ENCODE assay signal across 26 cellular contexts in genomic region chr6:126302191-126302590, GRCh38. TPM values are rescaled to one million over a fixed set of nuclear protein-coding genes. Genes with fewer than 3 reads are reported as not detected.
DNase-seq lines count a peak whose midpoint lies in the region; ATAC-seq, FAIRE-seq and TF ChIP-seq lines count a peak whose summit lies in the region.
"Had no signal": no experiment of that assay in that cellular context is flagged by ENCODE, and none has a peak within 500 bp of the region (broad histone marks: within the 10 kb centered on the region; RNA-seq: fewer than 3 reads in every experiment).

No MANE protein-coding gene starts in this region.

- peaks cover 2% of the 10 kb centered on the region for H3K27me3 Mint-ChIP-seq in activated CD8-positive, alpha-beta T cell treated with anti-CD3 and anti-CD28 coated beads for 36 hours
- H3K27me3 Mint-ChIP-seq: memory B cell had no signal

- H3K9me3 Mint-ChIP-seq in activated CD8-positive, alpha-beta T cell treated with anti-CD3 and anti-CD28 coated beads for 36 hours, result no peaks in the 10 kb centered on the region
- H3K9me3 Mint-ChIP-seq: memory B cell; T-helper 1 cell treated with Interleukin-12 subunit alpha and Interleukin-12 subunit beta and Interleukin-4 antibody, amounts not matched to agents 30 μg/mL and 1 μg/mL, for 36 hours had no signal

- H3K27ac Mint-ChIP-seq in activated CD8-positive, alpha-beta T cell treated with anti-CD3 and anti-CD28 coated beads for 36 hours, result no peak overlapping the region
- H3K27ac Mint-ChIP-seq: memory B cell; naive thymus-derived CD4-positive, alpha-beta T cell; T-helper 1 cell treated with Interleukin-12 subunit alpha and Interleukin-12 subunit beta and Interleukin-4 antibody, amounts not matched to agents 30 μg/mL and 1 μg/mL, for 36 hours had no signal

- intact Hi-C loops in endothelial cell of umbilical vein (cut with micrococcal nuclease), result no loop called here
- intact Hi-C loops in activated CD8-positive, alpha-beta T cell treated with anti-CD3 and anti-CD28 coated beads for 36 hours (cut with micrococcal nuclease), result no loop called here

- no peaks in the 10 kb centered on the region for H3K9me1 ChIP-seq in endothelial cell of umbilical vein (replicated peaks; ENCODE audit: control insufficient read depth, extremely low read depth, insufficient read depth, low read length)

- peak overlapping the region; percentile 25 for H3K27ac ChIP-seq in endothelial cell of umbilical vein (ENCODE audit: insufficient read depth, low read depth, low read length)
- H3K27ac ChIP-seq: gastrocnemius medialis, PC-9 had no signal

- H3K4me1 ChIP-seq in Loucy (ENCODE audit: insufficient read depth, low read length, poor library complexity, severe bottlenecking), result peaks cover 28% of the 10 kb centered on the region
- H3K4me1 ChIP-seq in endothelial cell of umbilical vein (ENCODE audit: control insufficient read depth, extremely low read depth, insufficient read depth, low read length), result peaks cover 11% of the 10 kb centered on the region

- BruUV-seq in endothelial cell of umbilical vein (replicated peaks; lab: Mats Ljungman, UMichigan), result no TSS peak

- no peaks in the 10 kb centered on the region for H3F3A ChIP-seq in Loucy (ENCODE audit: low read depth)

- POLR2A ChIA-PET in endothelial cell of umbilical vein (lab: Charles Lee), result no interaction called here
- POLR2A ChIA-PET in activated CD8-positive, alpha-beta T cell treated with anti-CD3 and anti-CD28 coated beads for 36 hours (lab: Charles Lee), result no interaction called here

- TF ChIP-seq POLR2A in endothelial cell of umbilical vein (IDR thresholded peaks at IDR 0.05; ENCODE audit: low read depth, low read length), result no peak

- H3K4me1 Mint-ChIP-seq in activated CD8-positive, alpha-beta T cell treated with anti-CD3 and anti-CD28 coated beads for 36 hours (ENCODE audit: low read depth), result peaks cover 5% of the 10 kb centered on the region

- dilution Hi-C loops in endothelial cell of umbilical vein (cut with MboI; ENCODE audit: extremely low pct_ligation_motif_present, low sequenced_read_pairs), result no loop called here

- no peaks in the 10 kb centered on the region for H3K36me3 Mint-ChIP-seq in activated CD8-positive, alpha-beta T cell treated with anti-CD3 and anti-CD28 coated beads for 36 hours (ENCODE audit: low read depth)
- H3K36me3 Mint-ChIP-seq: memory B cell had no signal

- FAIRE-seq in endothelial cell of umbilical vein (lab: Jason Lieb, UNC), result peak; percentile 82
- FAIRE-seq: K562 had no signal

- no peaks in the 10 kb centered on the region for H3K36me3 ChIP-seq in Loucy (ENCODE audit: insufficient read depth, low read length)
- H3K36me3 ChIP-seq in endothelial cell of umbilical vein (ENCODE audit: control insufficient read depth in 2 of 2, extremely low read depth in 1 of 2, insufficient read depth in 2 of 2, low read length in 2 of 2), result no peaks in the 10 kb centered on the region
- H3K36me3 ChIP-seq in MG63, result no peaks in the 10 kb centered on the region
- H3K36me3 ChIP-seq: gastrocnemius medialis had no signal

- H3K79me2 ChIP-seq in Loucy (ENCODE audit: insufficient read depth, low read length) (no peaks in the 10 kb centered on the region), endothelial cell of umbilical vein (ENCODE audit: control insufficient read depth, insufficient read depth, low read length) (no peaks in the 10 kb centered on the region)

- H3K9me3 ChIP-seq in Loucy (ENCODE audit: insufficient read depth, low read depth, low read length) (no peaks in the 10 kb centered on the region), endothelial cell of umbilical vein (replicated peaks; ENCODE audit: control insufficient read depth, insufficient read depth, low read length) (no peaks in the 10 kb centered on the region), MG63 (no peaks in the 10 kb centered on the region)
- H3K9me3 ChIP-seq: gastrocnemius medialis had no signal

- H3K4me3 ChIP-seq in Loucy (ENCODE audit: low read length, poor library complexity, severe bottlenecking) (peak overlapping the region; percentile 0), endothelial cell of umbilical vein (replicated peaks in 1 of 3; ENCODE audit: insufficient read depth in 1 of 3, low read depth in 1 of 3, low read length in 3 of 3) (no peak overlapping the region), MG63 (no peak overlapping the region)
- H3K4me3 ChIP-seq: gastrocnemius medialis, K562, PC-9 had no signal

- H3K4me2 ChIP-seq in Loucy (ENCODE audit: low read depth, low read length, poor library complexity, severe bottlenecking) (peak overlapping the region; percentile 25), endothelial cell of umbilical vein (ENCODE audit: insufficient read depth, low read length) (peak overlapping the region; percentile 42)
- H3K4me2 ChIP-seq: PC-9 had no signal

- TF ChIP-seq CTCF in Loucy (conservative IDR thresholded peaks at IDR 0.05; ENCODE audit: low read length) (no peak), endothelial cell of umbilical vein (IDR thresholded peaks at IDR 0.05; ENCODE audit: extremely low read depth in 1 of 2, insufficient read depth in 1 of 2, low read depth in 1 of 2, low read length in 2 of 2) (no peak)
- no peak for TF ChIP-seq CTCF in activated CD8-positive, alpha-beta T cell treated with anti-CD3 and anti-CD28 coated beads for 36 hours (IDR thresholded peaks at IDR 0.05)

- H3K4me3 Mint-ChIP-seq in activated CD8-positive, alpha-beta T cell treated with anti-CD3 and anti-CD28 coated beads for 36 hours, result no peak overlapping the region
- H3K4me3 Mint-ChIP-seq: memory B cell; T-helper 1 cell treated with Interleukin-12 subunit alpha and Interleukin-12 subunit beta and Interleukin-4 antibody, amounts not matched to agents 30 μg/mL and 1 μg/mL, for 36 hours had no signal

- CTCF ChIA-PET in endothelial cell of umbilical vein (lab: Charles Lee), result no interaction called here
- CTCF ChIA-PET in activated CD8-positive, alpha-beta T cell treated with anti-CD3 and anti-CD28 coated beads for 36 hours (lab: Charles Lee), result no interaction called here

- peak; percentile 14 for DNase-seq in NCI-H2029 (lab: John Stamatoyannopoulos, UW)
- no peak for DNase-seq in NCI-H2029 treated with DMSO at 0.1 percent for 48 hours (lab: John Stamatoyannopoulos, UW)
- DNase-seq in endothelial cell of umbilical vein (ENCODE audit: low read depth, low spot score), result peak; percentile 73
- peak; percentile 18 for DNase-seq in myocyte (ENCODE audit: low read depth)
- DNase-seq in MG63, result no peak
- no peak for DNase-seq in midbrain (lab: John Stamatoyannopoulos, UW)
- DNase-seq in activated CD8-positive, alpha-beta T cell treated with anti-CD3 and anti-CD28 coated beads for 36 hours, result no peak
- DNase-seq: activated CD4-positive, alpha-beta T cell treated with anti-CD3 and anti-CD28 coated beads, Interleukin-2, amount 50 U/mL, for 4 hours; activated gamma-delta T cell treated with Interleukin-2 at 50 U/mL for 16 hours; activated T-cell treated with anti-CD3 and anti-CD28 coated beads for 4 hours; COR-L47; cortex of kidney; gastrocnemius medialis; hypothalamus; islet precursor cell; naive thymus-derived CD4-positive, alpha-beta T cell; NCI-H2227 treated with DMSO at 0.1 percent for 48 hours; NCI-H82; PC-9; right cardiac atrium; SIG-M5; stimulated activated CD4-positive, alpha-beta T cell treated with anti-CD3 and anti-CD28 coated beads, Interleukin-15, amount 100 ng/mL, for 24 hours had no signal

- H3K9ac ChIP-seq in Loucy (ENCODE audit: low read depth, low read length, poor library complexity, severe bottlenecking), result no peak overlapping the region
- H3K9ac ChIP-seq in endothelial cell of umbilical vein (replicated peaks; ENCODE audit: extremely low read depth, insufficient read depth, low read length), result no peak overlapping the region

- H3K9me2 ChIP-seq in Loucy (replicated peaks; ENCODE audit: low read depth, low read length), result no peaks in the 10 kb centered on the region

- no peaks in the 10 kb centered on the region for H4K20me1 ChIP-seq in Loucy (ENCODE audit: insufficient read depth, low read length, poor library complexity, severe bottlenecking)
- H4K20me1 ChIP-seq in endothelial cell of umbilical vein (replicated peaks; ENCODE audit: control insufficient read depth, extremely low read depth, insufficient read depth, low read length), result no peaks in the 10 kb centered on the region

- no peak for ATAC-seq in activated CD8-positive, alpha-beta T cell treated with anti-CD3 and anti-CD28 coated beads for 36 hours
- ATAC-seq: gastrocnemius medialis; K562; naive thymus-derived CD4-positive, alpha-beta T cell; right cardiac atrium had no signal

- H2AFZ ChIP-seq in Loucy (ENCODE audit: low read length) (peak overlapping the region; percentile 78), endothelial cell of umbilical vein (ENCODE audit: low read depth, low read length) (peak overlapping the region; percentile 41)
- H2AFZ ChIP-seq: PC-9 had no signal

- H3K27me3 ChIP-seq in Loucy (ENCODE audit: insufficient read depth, low read length, poor library complexity, severe bottlenecking) (no peaks in the 10 kb centered on the region), endothelial cell of umbilical vein (ENCODE audit: control insufficient read depth in 2 of 2, insufficient read depth in 2 of 2, low read length in 2 of 2) (no peaks in the 10 kb centered on the region), MG63 (no peaks in the 10 kb centered on the region)
- H3K27me3 ChIP-seq: gastrocnemius medialis had no signal

TF ChIP-seq in endothelial cell of umbilical vein, 7 proteins besides CTCF, POLR2A, EP300 and RAD21 (continues in another document):
- no peak for TF ChIP-seq GATA2 (IDR thresholded peaks at IDR 0.05; ENCODE audit: insufficient read depth, insufficient read length, low read depth, low read length)
- peak; percentile 57 for TF ChIP-seq JUN (IDR thresholded peaks at IDR 0.05; ENCODE audit: borderline replicate concordance, insufficient read depth, insufficient read length, low read depth)
- TF ChIP-seq FOS (IDR thresholded peaks at IDR 0.05; ENCODE audit: borderline replicate concordance, insufficient read depth, low read length), result peak; percentile 43

RNA-seq across cellular contexts. Expression of gene CENPW, which starts 37.7 kb away (rescaled TPM):
- total RNA-seq in endothelial cell of umbilical vein, result 82.7 and 85.8 TPM in 2 replicates
- polyA plus RNA-seq in endothelial cell of umbilical vein, result 14.1 and 16.9 TPM in 2 replicates
- polyA plus RNA-seq in endothelial cell of umbilical vein (2011; cell fraction: cytosol; rRNA removed), result 30.0 and 37.7 TPM in 2 replicates
- polyA plus RNA-seq in endothelial cell of umbilical vein (2011; cell fraction: nucleus; rRNA removed), result 13.8 and 15.3 TPM in 2 replicates
- 33.4 and 62.0 TPM in 2 replicates for polyA plus RNA-seq in endothelial cell of umbilical vein (2012)
- 3.2 and 8.2 TPM in 2 replicates for polyA minus RNA-seq in endothelial cell of umbilical vein
- 6.5 TPM for polyA minus RNA-seq in endothelial cell of umbilical vein (2011; cell fraction: cytosol; rRNA and poly(A)+ RNA removed)
- polyA minus RNA-seq in endothelial cell of umbilical vein (2011; cell fraction: nucleus; rRNA and poly(A)+ RNA removed), result 7.0 and 7.4 TPM in 2 replicates
- total RNA-seq in myocyte, result 0.99 and 4.4 TPM in 2 replicates
- polyA plus RNA-seq in myocyte (2012), result 4.5 TPM
- total RNA-seq in MG63 (2014; rRNA removed; shearing (Covaris generic); ENCODE audit: low replicate concordance), result 0.67 and 30.4 TPM in 2 replicates
- total RNA-seq in activated CD8-positive, alpha-beta T cell treated with anti-CD3 and anti-CD28 coated beads for 36 hours, result 10 to 100 TPM; 65.8 to 66.5 TPM

Comparison
In these comparisons a context has a peak if more than half of its experiments do, and no peak if none do; other contexts are left out.
1. DNase-seq: peak in NCI-H2029 (single experiment), endothelial cell of umbilical vein (single experiment) and myocyte (single experiment); none in NCI-H2029 treated with DMSO at 0.1 percent for 48 hours (single experiment), MG63 (single experiment), midbrain (single experiment) and activated CD8-positive, alpha-beta T cell treated with anti-CD3 and anti-CD28 coated beads for 36 hours (single experiment).